18 cellular contexts compared by ENCODE assay signal in genomic region chr3:3031358-3031757, GRCh38.
"Had no signal": no experiment of that assay in that cellular context is flagged by ENCODE, and none has a peak within 500 bp of the region (broad histone marks: within the 10 kb centered on the region; RNA-seq: fewer than 3 reads in every experiment).

No MANE protein-coding gene starts in this region.

- ATAC-seq: activated CD8-positive, alpha-beta T cell treated with anti-CD3 and anti-CD28 coated beads, Interleukin-2, amount 10 ng/mL, durations not matched to agents 7 days and 5 days; esophagus mucosa; gastroesophageal sphincter; naive thymus-derived CD8-positive, alpha-beta T cell; stimulated activated naive CD8-positive, alpha-beta T cell treated with anti-CD3 and anti-CD28 coated beads, Interleukin-15, Interleukin-2, amounts not matched to agents 100 U/mL and 50 U/mL, for 24 hours had no signal

- H3K36me3 ChIP-seq: gastroesophageal sphincter, prostate gland, uterus had no signal

- H3K27ac Mint-ChIP-seq: activated CD8-positive, alpha-beta T cell treated with anti-CD3 and anti-CD28 coated beads, Interleukin-2, amount 10 ng/mL, durations not matched to agents 7 days and 5 days; activated naive CD4-positive, alpha-beta T cell treated with anti-CD3 and anti-CD28 coated beads, Interleukin-2, amount 50 U/mL, for 24 hours had no signal

- H3K36me3 Mint-ChIP-seq: activated naive CD4-positive, alpha-beta T cell treated with anti-CD3 and anti-CD28 coated beads, Interleukin-2, amount 50 U/mL, for 24 hours; naive thymus-derived CD8-positive, alpha-beta T cell had no signal

- H3K27me3 ChIP-seq: gastroesophageal sphincter, uterus had no signal

- DNase-seq: activated CD4-positive, alpha-beta T cell treated with anti-CD3 and anti-CD28 coated beads for 1 hour; activated CD4-positive, alpha-beta T cell treated with anti-CD3 and anti-CD28 coated beads, Interleukin-2, amount 50 U/mL, for 1 hour; activated CD8-positive, alpha-beta T cell treated with anti-CD3 and anti-CD28 coated beads, Interleukin-2, amount 10 ng/mL, durations not matched to agents 7 days and 5 days; activated gamma-delta T cell treated with Interleukin-2 at 50 U/mL for 16 hours; aorta; central memory CD4-positive, alpha-beta T cell; dermis blood vessel endothelial cell; effector CD8-positive, alpha-beta T cell; head of caudate nucleus; naive thymus-derived CD8-positive, alpha-beta T cell; stimulated activated CD4-positive, alpha-beta T cell treated with anti-CD3 and anti-CD28 coated beads, Interleukin-4, amount 100 ng/mL, for 24 hours; stimulated activated naive CD8-positive, alpha-beta T cell treated with anti-CD3 and anti-CD28 coated beads, Interleukin-15, Interleukin-2, amounts not matched to agents 100 U/mL and 50 U/mL, for 24 hours; T-helper 1 cell; uterus had no signal

- H3K27me3 Mint-ChIP-seq: activated naive CD4-positive, alpha-beta T cell treated with anti-CD3 and anti-CD28 coated beads, Interleukin-2, amount 50 U/mL, for 24 hours; naive thymus-derived CD8-positive, alpha-beta T cell had no signal

- H3K9me3 ChIP-seq: gastroesophageal sphincter, prostate gland, uterus had no signal

- H3K4me3 Mint-ChIP-seq: activated CD8-positive, alpha-beta T cell treated with anti-CD3 and anti-CD28 coated beads, Interleukin-2, amount 10 ng/mL, durations not matched to agents 7 days and 5 days; activated naive CD4-positive, alpha-beta T cell treated with anti-CD3 and anti-CD28 coated beads, Interleukin-2, amount 50 U/mL, for 24 hours; naive thymus-derived CD8-positive, alpha-beta T cell had no signal

- H3K4me3 ChIP-seq: gastroesophageal sphincter, prostate gland, uterus had no signal

- H3K4me1 ChIP-seq: gastroesophageal sphincter, prostate gland, uterus had no signal

- H3K9me3 Mint-ChIP-seq: activated naive CD4-positive, alpha-beta T cell treated with anti-CD3 and anti-CD28 coated beads, Interleukin-2, amount 50 U/mL, for 24 hours; naive thymus-derived CD8-positive, alpha-beta T cell had no signal

- H3K27ac ChIP-seq: prostate gland, uterus had no signal
